In genomic region chr19:10768936-10769335, GRCh38 we compare ENCODE assay signal across 10 cellular contexts. TPM values are rescaled to one million over a fixed set of nuclear protein-coding genes. Genes with fewer than 3 reads are reported as not detected.
DNase-seq lines count a peak whose midpoint lies in the region; ATAC-seq and TF ChIP-seq lines count a peak whose summit lies in the region.
"Had no signal": no experiment of that assay in that cellular context is flagged by ENCODE, and none has a peak within 500 bp of the region (broad histone marks: within the 10 kb centered on the region; RNA-seq: fewer than 3 reads in every experiment).

No MANE protein-coding gene starts in this region.

- TF ChIP-seq CTCF in right lobe of liver (IDR thresholded peaks at IDR 0.05), result no peak

- CTCF ChIA-PET in activated CD4-positive, alpha-beta T cell treated with anti-CD3 and anti-CD28 coated beads for 36 hours (lab: Charles Lee), result interaction anchor here (0.8 to 2.3 kb wide), 5 partner anchors 9 to 188 kb away, joined by 3 to 12 read pairs (median 4); partner anchors contain the start of gene DNM2

- no peak overlapping the region for H3K4me3 Mint-ChIP-seq in activated CD4-positive, alpha-beta T cell treated with anti-CD3 and anti-CD28 coated beads for 36 hours
- no peak overlapping the region for H3K4me3 Mint-ChIP-seq in stimulated activated memory B cell treated with anti-CD40 and anti-IgM and Interleukin-4, amounts not matched to agents 10 μg/mL and 1 μg/mL and 100 μg/mL, for 72 hours

- H3K9me3 ChIP-seq in adipocyte (ENCODE audit: control insufficient read depth, low read length) (no peaks in the 10 kb centered on the region), right lobe of liver (no peaks in the 10 kb centered on the region)

- no peaks in the 10 kb centered on the region for H3K27me3 Mint-ChIP-seq in activated CD4-positive, alpha-beta T cell treated with anti-CD3 and anti-CD28 coated beads for 36 hours
- no peaks in the 10 kb centered on the region for H3K27me3 Mint-ChIP-seq in stimulated activated memory B cell treated with anti-CD40 and anti-IgM and Interleukin-4, amounts not matched to agents 10 μg/mL and 1 μg/mL and 100 μg/mL, for 72 hours

- DNase-seq in activated CD4-positive, alpha-beta T cell treated with anti-CD3 and anti-CD28 coated beads for 36 hours, result no peak
- no peak for DNase-seq in activated CD4-positive, alpha-beta T cell treated with anti-CD3 and anti-CD28 coated beads for 4 hours
- DNase-seq in adipocyte (ENCODE audit: low read depth), result no peak
- DNase-seq in right lobe of liver, result no peak
- DNase-seq in left colon, result no peak
- DNase-seq in ureter (ENCODE audit: low spot score), result no peak
- DNase-seq: effector CD8-positive, alpha-beta T cell; NCI-H446 treated with DMSO at 0.1 percent for 48 hours had no signal

- peak overlapping the region; percentile 45 for H3K27ac Mint-ChIP-seq in activated CD4-positive, alpha-beta T cell treated with anti-CD3 and anti-CD28 coated beads for 36 hours
- H3K27ac Mint-ChIP-seq in stimulated activated memory B cell treated with anti-CD40 and anti-IgM and Interleukin-4, amounts not matched to agents 10 μg/mL and 1 μg/mL and 100 μg/mL, for 72 hours, result peak overlapping the region; percentile 77

- POLR2A ChIA-PET in activated CD4-positive, alpha-beta T cell treated with anti-CD3 and anti-CD28 coated beads for 36 hours (lab: Charles Lee), result interaction anchor here (0.6 kb wide), 1 partner anchor 37 kb away, joined by 10 read pairs; no protein-coding TSS in a partner anchor

- H3K9ac ChIP-seq in adipocyte (ENCODE audit: low read length), result peak overlapping the region; percentile 72

- intact Hi-C loops in activated CD4-positive, alpha-beta T cell treated with anti-CD3 and anti-CD28 coated beads for 36 hours (cut with DNase I, micrococcal nuclease), result no loop called here
- intact Hi-C loops in right lobe of liver (cut with DNase I), result loop anchor here in 1 of 2 donors (10.0 kb wide), 2 partner anchors 54 to 96 kb away; partner anchors contain the start of gene DNM2
- intact Hi-C loops in left colon (cut with DNase I, micrococcal nuclease), result no loop called here

- H3K9me3 Mint-ChIP-seq in activated CD4-positive, alpha-beta T cell treated with anti-CD3 and anti-CD28 coated beads for 36 hours (ENCODE audit: low read depth), result no peaks in the 10 kb centered on the region
- H3K9me3 Mint-ChIP-seq in stimulated activated memory B cell treated with anti-CD40 and anti-IgM and Interleukin-4, amounts not matched to agents 10 μg/mL and 1 μg/mL and 100 μg/mL, for 72 hours, result peaks cover 3% of the 10 kb centered on the region

- H3K4me1 Mint-ChIP-seq in activated CD4-positive, alpha-beta T cell treated with anti-CD3 and anti-CD28 coated beads for 36 hours, result peaks cover 21% of the 10 kb centered on the region
- peaks cover 48% of the 10 kb centered on the region for H3K4me1 Mint-ChIP-seq in stimulated activated memory B cell treated with anti-CD40 and anti-IgM and Interleukin-4, amounts not matched to agents 10 μg/mL and 1 μg/mL and 100 μg/mL, for 72 hours

- H3K4me3 ChIP-seq in adipocyte (ENCODE audit: low read length) (no peak overlapping the region), right lobe of liver (no peak overlapping the region)

- TF ChIP-seq POLR2A in right lobe of liver (IDR thresholded peaks at IDR 0.05), result no peak

- WGBS in right lobe of liver (ENCODE audit: insufficient coverage, low coverage, low lambda C conversion rate, missing lambda C conversion rate), result no CpG with 5 or more reads among the region's 6 CpGs

- H3K27me3 ChIP-seq in adipocyte (replicated peaks; ENCODE audit: control insufficient read depth, insufficient read depth, low read length), result no peaks in the 10 kb centered on the region
- H3K27me3 ChIP-seq in right lobe of liver, result no peaks in the 10 kb centered on the region

- H3K27ac ChIP-seq in right lobe of liver, result peak overlapping the region; percentile 39 to 81 (median 76)

- no peak for ATAC-seq in activated CD4-positive, alpha-beta T cell treated with anti-CD3 and anti-CD28 coated beads for 36 hours
- peak in 1 of 4 donors; percentile 1 for ATAC-seq in right lobe of liver
- ATAC-seq in stimulated activated memory B cell treated with anti-CD40 and anti-IgM and Interleukin-4, amounts not matched to agents 10 μg/mL and 1 μg/mL and 100 μg/mL, for 72 hours, result peak; percentile 50
- no peak for ATAC-seq in left colon
- ATAC-seq in HG03520 (IDR thresholded peaks at IDR 0.05; ENCODE audit: unreplicated experiment), result no peak

- peaks cover 12% of the 10 kb centered on the region for H3K36me3 ChIP-seq in adipocyte (ENCODE audit: control insufficient read depth, insufficient read depth, low read length, severe bottlenecking)
- peaks cover 0 to 12% (median 2%) of the 10 kb centered on the region in 4 donors for H3K36me3 ChIP-seq in right lobe of liver

- peaks cover 13% of the 10 kb centered on the region for H3K36me3 Mint-ChIP-seq in activated CD4-positive, alpha-beta T cell treated with anti-CD3 and anti-CD28 coated beads for 36 hours (ENCODE audit: low read depth)
- peaks cover 36% of the 10 kb centered on the region for H3K36me3 Mint-ChIP-seq in stimulated activated memory B cell treated with anti-CD40 and anti-IgM and Interleukin-4, amounts not matched to agents 10 μg/mL and 1 μg/mL and 100 μg/mL, for 72 hours

- peaks cover 40% of the 10 kb centered on the region for H3K4me1 ChIP-seq in adipocyte (ENCODE audit: control insufficient read depth, insufficient read depth, low read length)
- peaks cover 0 to 65% (median 38%) of the 10 kb centered on the region in 4 donors for H3K4me1 ChIP-seq in right lobe of liver

RNA-seq across cellular contexts. Expression of gene DNM2, which starts 51.1 kb away (rescaled TPM):
- 100 to 1,000 TPM; 167 to 185 TPM for total RNA-seq in activated CD4-positive, alpha-beta T cell treated with anti-CD3 and anti-CD28 coated beads for 36 hours
- total RNA-seq in right lobe of liver (10 to 100 TPM; 54.0 to 86.9 (median 68.3) TPM), left colon (100 to 1,000 TPM; 446 to 618 TPM), ureter (352 TPM)
